Comparison of ENCODE assay signal across 8 cellular contexts in genomic region chr19:54209058-54209747, GRCh38. TPM values are rescaled to one million over a fixed set of nuclear protein-coding genes. Genes with fewer than 3 reads are reported as not detected.
DNase-seq lines count a peak whose midpoint lies in the region; ATAC-seq, FAIRE-seq and TF ChIP-seq lines count a peak whose summit lies in the region.

No MANE protein-coding gene starts in this region.

- no peak for TF ChIP-seq CTCF in foreskin keratinocyte (conservative IDR thresholded peaks at IDR 0.05)
- TF ChIP-seq CTCF in psoas muscle (IDR thresholded peaks at IDR 0.05), result no peak

- 46 to 60% (median 55%) methylated on average over 18 to 23 of the region's 23 CpGs for WGBS in psoas muscle, 3 donors

- no peak for FAIRE-seq in RCC 7860 (lab: Jason Lieb, UNC)

- H3K4me1 ChIP-seq in foreskin keratinocyte (no peaks in the 10 kb centered on the region), psoas muscle (peaks cover 54% of the 10 kb centered on the region)

- no peak overlapping the region for H3K4me3 ChIP-seq in psoas muscle

- ATAC-seq in foreskin keratinocyte, result peak; percentile 13
- peak; percentile 7 to 28 (median 15) for ATAC-seq in psoas muscle
- no peak for ATAC-seq in HG02759 (IDR thresholded peaks at IDR 0.05; ENCODE audit: unreplicated experiment)
- ATAC-seq in HG02571 (IDR thresholded peaks at IDR 0.05; ENCODE audit: unreplicated experiment), result no peak

- intact Hi-C loops in psoas muscle (cut with DNase I), result no loop called here

- no peak overlapping the region for H3K27ac ChIP-seq in foreskin keratinocyte
- H3K27ac ChIP-seq in psoas muscle, result peak overlapping the region; percentile 79

- no peaks in the 10 kb centered on the region for H3K9me3 ChIP-seq in psoas muscle

- H3K27me3 ChIP-seq in foreskin keratinocyte (no peaks in the 10 kb centered on the region), psoas muscle (ENCODE audit: insufficient read depth in 3 of 3, low read length in 2 of 3) (no peaks in the 10 kb centered on the region)

- peaks cover 16 to 46% of the 10 kb centered on the region in 2 donors for H3K36me3 ChIP-seq in psoas muscle (ENCODE audit: insufficient read depth in 1 of 2, low read depth in 1 of 2)

- DNase-seq in ELR (ENCODE audit: low read depth) (peak; percentile 57), RCC 7860 (ENCODE audit: low spot score) (peak; percentile 36), foreskin keratinocyte (no peak), psoas muscle (no peak), cerebellum (ENCODE audit: low spot score) (no peak)
- DNase-seq in activated CD4-positive, CD25-positive, alpha-beta regulatory T cell treated with anti-CD3 and anti-CD28 coated beads, Interleukin-2, amount 50 U/mL, for 72 hours, result no peak

RNA-seq across cellular contexts. Expression of gene RPS9, which starts 8.5 kb away (rescaled TPM):
- total RNA-seq in foreskin keratinocyte (1,345 and 1,415 TPM in 2 replicates), psoas muscle (100 to 1,000 TPM; 479 to 705 (median 663) TPM), cerebellum (1,035 TPM)
- polyA plus RNA-seq in foreskin keratinocyte (2,319 and 2,496 TPM in 2 replicates), psoas muscle (1,000 to 10,000 TPM; 1,294 to 2,049 (median 1,972) TPM)

RNA-seq across cellular contexts. Expression of gene LILRB3, which starts 13.6 kb away (rescaled TPM):
- total RNA-seq in foreskin keratinocyte (not detected in 2 replicates), psoas muscle (1 to 10 TPM; 1.9 to 3.8 (median 2.3) TPM), cerebellum (0.18 TPM)
- polyA plus RNA-seq in foreskin keratinocyte (0.03 TPM in 1 of 2 replicates, not detected in the other), psoas muscle (1 to 10 TPM in 1 of 3 donors, under 1 TPM in 2; 0.32 to 1.2 (median 0.40) TPM)

RNA-seq across cellular contexts. Expression of gene TSEN34, which starts 18.1 kb away (rescaled TPM):
- 95.4 and 102 TPM in 2 replicates for total RNA-seq in foreskin keratinocyte
- polyA plus RNA-seq in foreskin keratinocyte, result 122 and 125 TPM in 2 replicates
- total RNA-seq in psoas muscle, result 10 to 100 TPM; 17.4 to 44.6 (median 19.2) TPM
- 10 to 100 TPM; 15.5 to 42.6 (median 24.5) TPM for polyA plus RNA-seq in psoas muscle
- total RNA-seq in cerebellum, result 18.3 TPM

RNA-seq across cellular contexts. Expression of gene MBOAT7, which starts 19.8 kb away (rescaled TPM):
- total RNA-seq in foreskin keratinocyte (71.4 and 86.0 TPM in 2 replicates), psoas muscle (10 to 100 TPM in 3 of 4 donors, 1 to 10 TPM in 1; 6.2 to 17.8 (median 11.4) TPM), cerebellum (21.4 TPM)
- polyA plus RNA-seq in foreskin keratinocyte (89.5 and 92.1 TPM in 2 replicates), psoas muscle (10 to 100 TPM in 1 of 3 donors, 1 to 10 TPM in 2; 6.3 to 11.4 (median 8.4) TPM)

RNA-seq across cellular contexts. Expression of gene LILRA6, which starts 33.4 kb away (rescaled TPM):
- total RNA-seq in foreskin keratinocyte (not detected in 2 replicates), psoas muscle (1 to 10 TPM in 3 of 4 donors, under 1 TPM in 1; 0.54 to 1.6 (median 1.3) TPM), cerebellum (0.64 TPM)
- polyA plus RNA-seq in foreskin keratinocyte (not detected in 2 replicates), psoas muscle (under 1 TPM; 0.22 to 0.48 (median 0.42) TPM)

Comparison
In these comparisons a context has a peak if more than half of its experiments do, and no peak if none do; other contexts are left out.
1. DNase-seq: peak in ELR (single experiment) and RCC 7860 (single experiment); none in foreskin keratinocyte (0 of 2), psoas muscle (0 of 2), activated CD4-positive, CD25-positive, alpha-beta regulatory T cell treated with anti-CD3 and anti-CD28 coated beads, Interleukin-2, amount 50 U/mL, for 72 hours (single experiment) and cerebellum (single experiment).
2. ATAC-seq: peak in foreskin keratinocyte (single experiment) and psoas muscle (4 of 4); none in HG02759 (single experiment) and HG02571 (single experiment).